In genomic region chr15:79218588-79219200, GRCh38 we compare ENCODE assay signal across 11 cellular contexts.
DNase-seq lines count a peak whose midpoint lies in the region; ATAC-seq and TF ChIP-seq lines count a peak whose summit lies in the region.
"Had no signal": no experiment of that assay in that cellular context is flagged by ENCODE, and none has a peak within 500 bp of the region (broad histone marks: within the 10 kb centered on the region; RNA-seq: fewer than 3 reads in every experiment).

No MANE protein-coding gene starts in this region.

- TF ChIP-seq CTCF in endodermal cell (conservative IDR thresholded peaks at IDR 0.05) (peak; percentile 57), retinal pigment epithelial cell (conservative IDR thresholded peaks at IDR 0.05; ENCODE audit: low read depth, low read length) (peak; percentile 73)

- H3K36me3 Mint-ChIP-seq in endodermal cell (ENCODE audit: low read depth), result no peaks in the 10 kb centered on the region

- H3K27ac Mint-ChIP-seq in endodermal cell, result no peak overlapping the region

- no peak overlapping the region for H3K4me3 Mint-ChIP-seq in endodermal cell

- H3K9me3 ChIP-seq in endodermal cell (ENCODE audit: control insufficient read depth, low read length), result no peaks in the 10 kb centered on the region

- H3K36me3 ChIP-seq in endodermal cell (ENCODE audit: control insufficient read depth, insufficient read depth, low read length), result no peaks in the 10 kb centered on the region

- peak; percentile 5 for DNase-seq in DMS53 (lab: John Stamatoyannopoulos, UW)
- no peak for DNase-seq in DMS53 treated with DMSO at 0.1 percent for 48 hours (lab: John Stamatoyannopoulos, UW; ENCODE audit: unreplicated experiment)
- DNase-seq in NCI-H460 (ENCODE audit: extremely low read depth, low read depth), result peak; percentile 9
- DNase-seq in endodermal cell, result no peak
- DNase-seq in retinal pigment epithelial cell (ENCODE audit: low read depth), result no peak
- DNase-seq in NOMO-1 treated with dmso at 0.1 percent for 144 hours (lab: John Stamatoyannopoulos, UW; ENCODE audit: unreplicated experiment), result no peak
- DNase-seq: activated naive CD4-positive, alpha-beta T cell; NCI-H510A treated with DMSO at 0.1 percent for 48 hours; stimulated activated CD4-positive, alpha-beta T cell treated with anti-CD3 and anti-CD28 coated beads, Interleukin-2, amount 100 ng/mL, for 24 hours had no signal

- 84 to 87% methylated on average over 4 of the region's 5 CpGs for WGBS in endodermal cell (ENCODE audit: insufficient coverage in 1 of 2, insufficient read length in 1 of 2), 2 experiments

- H3K9me3 Mint-ChIP-seq in endodermal cell, result no peaks in the 10 kb centered on the region

- no peak overlapping the region for H3K4me3 ChIP-seq in endodermal cell (ENCODE audit: low read length)
- no peak overlapping the region for H3K4me3 ChIP-seq in retinal pigment epithelial cell (ENCODE audit: low read length)

- H3K4me1 ChIP-seq in endodermal cell (ENCODE audit: control insufficient read depth, insufficient read depth, low read length), result no peaks in the 10 kb centered on the region

- H3K27me3 Mint-ChIP-seq in endodermal cell (ENCODE audit: insufficient read depth), result peaks cover 8% of the 10 kb centered on the region

- H3K27ac ChIP-seq in endodermal cell (ENCODE audit: low read depth, low read length), result no peak overlapping the region

- H3K4me1 Mint-ChIP-seq in endodermal cell, result no peaks in the 10 kb centered on the region

- no peak for ATAC-seq in HG03469 (IDR thresholded peaks at IDR 0.05; ENCODE audit: unreplicated experiment)
- no peak for ATAC-seq in GM18858 (IDR thresholded peaks at IDR 0.05; ENCODE audit: unreplicated experiment)

- H3K27me3 ChIP-seq in endodermal cell (ENCODE audit: control insufficient read depth, insufficient read depth, low read length, poor library complexity, severe bottlenecking), result no peaks in the 10 kb centered on the region

- H3K9ac ChIP-seq in endodermal cell (ENCODE audit: extremely low read depth, low read length, poor library complexity, severe bottlenecking), result no peak overlapping the region

Comparison
In these comparisons a context has a peak if more than half of its experiments do, and no peak if none do; other contexts are left out.
1. DNase-seq: peak in DMS53 (single experiment) and NCI-H460 (single experiment); none in DMS53 treated with DMSO at 0.1 percent for 48 hours (single experiment), endodermal cell (single experiment), retinal pigment epithelial cell (single experiment) and NOMO-1 treated with dmso at 0.1 percent for 144 hours (single experiment).